9 cellular contexts compared by ENCODE assay signal in genomic region chr22:37818397-37819099, GRCh38. TPM values are rescaled to one million over a fixed set of nuclear protein-coding genes. Genes with fewer than 3 reads are reported as not detected.
A peak's percentile ranks its signal among the peaks of the same experiment; 100 is the strongest.
DNase-seq lines count a peak whose midpoint lies in the region; ATAC-seq and TF ChIP-seq lines count a peak whose summit lies in the region.
"Had no signal": no experiment of that assay in that cellular context is flagged by ENCODE, and none has a peak within 500 bp of the region (broad histone marks: within the 10 kb centered on the region; RNA-seq: fewer than 3 reads in every experiment).

No MANE protein-coding gene starts in this region.

- H3K27ac ChIP-seq in osteoblast (ENCODE audit: low read depth, low read length) (no peak overlapping the region), thoracic aorta (no peak overlapping the region)
- H3K27ac ChIP-seq: HL-60 had no signal

- H3K4me1 ChIP-seq in osteoblast (ENCODE audit: insufficient read depth, low read length) (peaks cover 9% of the 10 kb centered on the region), thoracic aorta (ENCODE audit: control insufficient read depth in 1 of 2, low read depth in 2 of 2) (peaks cover 13 to 18% of the 10 kb centered on the region in 2 donors)

- DNase-seq in COLO668 (lab: John Stamatoyannopoulos, UW; ENCODE audit: unreplicated experiment) (peak; percentile 79), NCI-H146 (lab: John Stamatoyannopoulos, UW) (peak; percentile 71), foreskin fibroblast (peak; percentile 55 to 83), osteoblast (ENCODE audit: insufficient read length, low spot score, missing footprints) (peak; percentile 96), thoracic aorta (ENCODE audit: low spot score) (no peak)
- DNase-seq in activated T-cell treated with anti-CD3 and anti-CD28 coated beads, Interleukin-2, amount 50 U/mL, for 72 hours = peak; percentile 73 to 81

- H3K9me3 ChIP-seq in osteoblast (ENCODE audit: low read depth, low read length) (no peaks in the 10 kb centered on the region), thoracic aorta (no peaks in the 10 kb centered on the region)

- peak overlapping the region; percentile 77 for H3K4me2 ChIP-seq in osteoblast (ENCODE audit: insufficient read depth, low read length)

- H4K20me1 ChIP-seq in osteoblast (ENCODE audit: insufficient read depth, low read length) = no peaks in the 10 kb centered on the region

- no peaks in the 10 kb centered on the region for H3K79me2 ChIP-seq in osteoblast (ENCODE audit: insufficient read depth, low read length)

- H3K9me3 Mint-ChIP-seq in activated T-cell treated with anti-CD3 and anti-CD28 coated beads, Interleukin-2, amount 50 U/mL, for 72 hours = no peaks in the 10 kb centered on the region

- H3K4me1 Mint-ChIP-seq in activated T-cell treated with anti-CD3 and anti-CD28 coated beads, Interleukin-2, amount 50 U/mL, for 72 hours (ENCODE audit: low read depth) = peaks cover 6% of the 10 kb centered on the region

- H3K4me3 Mint-ChIP-seq in activated T-cell treated with anti-CD3 and anti-CD28 coated beads, Interleukin-2, amount 50 U/mL, for 72 hours = peak overlapping the region; percentile 67 to 69

- peak; percentile 32 for TF ChIP-seq CTCF in foreskin fibroblast (IDR thresholded peaks at IDR 0.05; ENCODE audit: low read depth, low read length)
- TF ChIP-seq CTCF in osteoblast (IDR thresholded peaks at IDR 0.05; ENCODE audit: extremely low read depth, low read depth, low read length) = peak; percentile 15
- TF ChIP-seq CTCF in thoracic aorta (IDR thresholded peaks at IDR 0.05) = no peak

- H3K27ac Mint-ChIP-seq in activated T-cell treated with anti-CD3 and anti-CD28 coated beads, Interleukin-2, amount 50 U/mL, for 72 hours = no peak overlapping the region

- H3K27me3 Mint-ChIP-seq in activated T-cell treated with anti-CD3 and anti-CD28 coated beads, Interleukin-2, amount 50 U/mL, for 72 hours (ENCODE audit: low read depth) = peaks cover 33% of the 10 kb centered on the region

- H3K27me3 ChIP-seq in osteoblast (ENCODE audit: insufficient read depth, low read length) = peaks cover 19% of the 10 kb centered on the region
- H3K27me3 ChIP-seq in thoracic aorta (replicated peaks; ENCODE audit: insufficient read depth) = no peaks in the 10 kb centered on the region

- peak overlapping the region; percentile 13 to 25 for H3K4me3 ChIP-seq in foreskin fibroblast (ENCODE audit: low read depth in 1 of 2, low read length in 2 of 2)
- H3K4me3 ChIP-seq in osteoblast (ENCODE audit: insufficient read depth, low read length) = peak overlapping the region; percentile 62
- peak overlapping the region; percentile 67 for H3K4me3 ChIP-seq in thoracic aorta

- peak; percentile 80 to 84 for ATAC-seq in activated T-cell treated with anti-CD3 and anti-CD28 coated beads, Interleukin-2, amount 50 U/mL, for 72 hours (replicated peaks in 1 of 2)
- ATAC-seq in thoracic aorta (ENCODE audit: insufficient number of reproducible peaks, low FRiP score, low read depth) (no peak), GM21390 (IDR thresholded peaks at IDR 0.05; ENCODE audit: unreplicated experiment) (no peak), HG02678 (IDR thresholded peaks at IDR 0.05; ENCODE audit: unreplicated experiment) (no peak)

- no peaks in the 10 kb centered on the region for H3K36me3 Mint-ChIP-seq in activated T-cell treated with anti-CD3 and anti-CD28 coated beads, Interleukin-2, amount 50 U/mL, for 72 hours (ENCODE audit: insufficient read depth in 2 of 2)

- H3K36me3 ChIP-seq in osteoblast (ENCODE audit: insufficient read depth, low read length) (no peaks in the 10 kb centered on the region), thoracic aorta (no peaks in the 10 kb centered on the region)

- peak overlapping the region; percentile 53 for H2AFZ ChIP-seq in osteoblast (ENCODE audit: low read length)

RNA-seq across cellular contexts. Expression of gene GALR3, which starts 4.6 kb away (rescaled TPM):
- total RNA-seq in activated T-cell treated with anti-CD3 and anti-CD28 coated beads, Interleukin-2, amount 50 U/mL, for 72 hours = under 1 TPM in 1 of 2 donors, not detected in 1; 0.29 TPM
- total RNA-seq in osteoblast (not detected in 2 replicates), thoracic aorta (not detected)

RNA-seq across cellular contexts. Expression of gene GCAT, which starts 10.8 kb away (rescaled TPM):
- total RNA-seq in activated T-cell treated with anti-CD3 and anti-CD28 coated beads, Interleukin-2, amount 50 U/mL, for 72 hours = 10 to 100 TPM; 14.9 to 22.7 TPM
- total RNA-seq in osteoblast (25.9 and 26.8 TPM in 2 replicates), thoracic aorta (10 to 100 TPM in 1 of 2 donors, 1 to 10 TPM in 1; 3.9 to 42.5 TPM)

RNA-seq across cellular contexts. Expression of gene ANKRD54, which starts 25.6 kb away (rescaled TPM):
- 10 to 100 TPM; 22.8 to 28.2 TPM for total RNA-seq in activated T-cell treated with anti-CD3 and anti-CD28 coated beads, Interleukin-2, amount 50 U/mL, for 72 hours
- 20.6 and 23.9 TPM in 2 replicates for total RNA-seq in osteoblast
- total RNA-seq in thoracic aorta = 10 to 100 TPM; 33.0 to 45.1 TPM

RNA-seq across cellular contexts. Expression of gene EIF3L, which starts 30.7 kb away (rescaled TPM):
- total RNA-seq in activated T-cell treated with anti-CD3 and anti-CD28 coated beads, Interleukin-2, amount 50 U/mL, for 72 hours = 100 to 1,000 TPM; 826 to 905 TPM
- total RNA-seq in osteoblast (280 and 330 TPM in 2 replicates), thoracic aorta (100 to 1,000 TPM; 224 to 226 TPM)

Comparison
In these comparisons a context has a peak if more than half of its experiments do, and no peak if none do; other contexts are left out.
1. ATAC-seq: peak in activated T-cell treated with anti-CD3 and anti-CD28 coated beads, Interleukin-2, amount 50 U/mL, for 72 hours (2 of 2); none in thoracic aorta (single experiment), GM21390 (single experiment) and HG02678 (single experiment).
2. Peak in every context shown above with its lines, with median percentiles within 50 percentile points of each other: H3K4me3 ChIP-seq.